ENCODE assay signal across 3 cellular contexts in the genomic region with DNA sequence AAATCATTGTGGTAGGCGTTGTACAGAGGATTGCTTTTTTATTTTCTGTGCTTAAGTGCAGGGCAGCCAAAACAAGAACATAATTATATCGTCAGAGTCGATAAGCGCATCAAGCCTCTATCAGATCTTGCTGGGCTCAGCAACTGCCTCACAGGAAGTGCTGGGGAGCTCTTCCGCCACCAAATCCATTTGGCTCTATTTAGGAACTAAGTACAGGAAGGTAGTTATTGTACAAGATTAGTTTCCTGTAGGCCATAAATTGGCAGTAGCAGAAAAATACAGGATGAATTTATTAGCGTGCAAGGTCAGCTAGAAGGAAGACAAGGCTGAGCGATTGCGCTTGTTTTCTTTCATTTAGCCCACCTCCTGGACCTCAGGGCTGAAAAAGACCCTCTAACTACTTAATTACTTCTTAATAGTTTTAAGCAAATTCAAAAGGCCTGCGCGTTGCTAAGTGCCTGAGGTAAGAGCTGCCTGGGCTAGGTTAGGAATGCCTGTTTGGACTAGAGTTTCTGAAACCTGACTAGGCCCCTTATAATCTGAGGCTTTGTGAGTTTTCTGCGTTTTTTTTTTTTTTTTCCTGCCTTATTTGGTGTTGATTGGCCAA.
TF ChIP-seq lines count a peak whose summit lies in the region.

No MANE protein-coding gene starts in this region.

TF ChIP-seq in liver, 16 proteins besides CTCF, POLR2A, EP300 and RAD21:
- TF ChIP-seq HNF4G (IDR thresholded peaks at IDR 0.05) (no peak), JUND (IDR thresholded peaks at IDR 0.05) (no peak), GABPA (IDR thresholded peaks at IDR 0.05 in 1 of 2, conservative IDR thresholded peaks at IDR 0.05 in 1 of 2) (peak in 1 of 2 donors; percentile 12), NR2F2 (IDR thresholded peaks at IDR 0.05) (peak; percentile 12)
- TF ChIP-seq, protein P1, sequence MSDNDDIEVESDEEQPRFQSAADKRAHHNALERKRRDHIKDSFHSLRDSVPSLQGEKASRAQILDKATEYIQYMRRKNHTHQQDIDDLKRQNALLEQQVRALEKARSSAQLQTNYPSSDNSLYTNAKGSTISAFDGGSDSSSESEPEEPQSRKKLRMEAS (IDR thresholded peaks at IDR 0.05), result peak; percentile 4
- TF ChIP-seq, protein P2, sequence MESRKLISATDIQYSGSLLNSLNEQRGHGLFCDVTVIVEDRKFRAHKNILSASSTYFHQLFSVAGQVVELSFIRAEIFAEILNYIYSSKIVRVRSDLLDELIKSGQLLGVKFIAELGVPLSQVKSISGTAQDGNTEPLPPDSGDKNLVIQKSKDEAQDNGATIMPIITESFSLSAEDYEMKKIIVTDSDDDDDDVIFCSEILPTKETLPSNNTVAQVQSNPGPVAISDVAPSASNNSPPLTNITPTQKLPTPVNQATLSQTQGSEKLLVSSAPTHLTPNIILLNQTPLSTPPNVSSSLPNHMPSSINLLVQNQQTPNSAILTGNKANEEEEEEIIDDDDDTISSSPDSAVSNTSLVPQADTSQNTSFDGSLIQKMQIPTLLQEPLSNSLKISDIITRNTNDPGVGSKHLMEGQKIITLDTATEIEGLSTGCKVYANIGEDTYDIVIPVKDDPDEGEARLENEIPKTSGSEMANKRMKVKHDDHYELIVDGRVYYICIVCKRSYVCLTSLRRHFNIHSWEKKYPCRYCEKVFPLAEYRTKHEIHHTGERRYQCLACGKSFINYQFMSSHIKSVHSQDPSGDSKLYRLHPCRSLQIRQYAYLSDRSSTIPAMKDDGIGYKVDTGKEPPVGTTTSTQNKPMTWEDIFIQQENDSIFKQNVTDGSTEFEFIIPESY (IDR thresholded peaks at IDR 0.05), result no peak

TF ChIP-seq in HepG2, 621 proteins besides CTCF, POLR2A, EP300 and RAD21:
- TF ChIP-seq MTA3 (CRISPR knock-in tag; IDR thresholded peaks at IDR 0.05) (no peak), ZNF530 (CRISPR knock-in tag; IDR thresholded peaks at IDR 0.05; ENCODE audit: low read depth) (no peak), KAT2B (IDR thresholded peaks at IDR 0.05; ENCODE audit: borderline replicate concordance, low read depth, low read length) (no peak), NFE2L1 (CRISPR knock-in tag; IDR thresholded peaks at IDR 0.05; ENCODE audit: borderline replicate concordance) (no peak), ZNF496 (CRISPR knock-in tag; IDR thresholded peaks at IDR 0.05; ENCODE audit: insufficient replicate concordance) (no peak), SP2 (CRISPR knock-in tag; IDR thresholded peaks at IDR 0.05) (no peak), NFIC (IDR thresholded peaks at IDR 0.05; ENCODE audit: low read length) (no peak), ZNF224 (CRISPR knock-in tag; IDR thresholded peaks at IDR 0.05) (no peak)
- TF ChIP-seq, protein P3, sequence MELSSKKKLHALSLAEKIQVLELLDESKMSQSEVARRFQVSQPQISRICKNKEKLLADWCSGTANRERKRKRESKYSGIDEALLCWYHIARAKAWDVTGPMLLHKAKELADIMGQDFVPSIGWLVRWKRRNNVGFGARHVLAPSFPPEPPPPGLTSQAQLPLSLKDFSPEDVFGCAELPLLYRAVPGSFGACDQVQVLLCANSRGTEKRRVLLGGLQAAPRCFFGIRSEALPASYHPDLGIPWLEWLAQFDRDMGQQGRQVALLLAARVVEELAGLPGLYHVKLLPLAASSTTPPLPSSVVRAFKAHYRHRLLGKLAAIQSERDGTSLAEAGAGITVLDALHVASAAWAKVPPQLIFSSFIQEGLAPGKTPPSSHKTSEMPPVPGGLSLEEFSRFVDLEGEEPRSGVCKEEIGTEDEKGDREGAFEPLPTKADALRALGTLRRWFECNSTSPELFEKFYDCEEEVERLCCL (CRISPR knock-in tag; IDR thresholded peaks at IDR 0.05; ENCODE audit: borderline replicate concordance), result no peak

TF ChIP-seq in SK-N-SH, 30 proteins besides CTCF, POLR2A, EP300 and RAD21:
- peak; percentile 70; the same call in 1 of the 2 replicates for TF ChIP-seq RCOR1 (IDR thresholded peaks at IDR 0.05; ENCODE audit: low read length)
- 0 out of 2 replicates have a peak, but pooled peaks have one; percentile 9 for TF ChIP-seq SMC3 (IDR thresholded peaks at IDR 0.05; ENCODE audit: low read depth, low read length)
- TF ChIP-seq, protein P4, sequence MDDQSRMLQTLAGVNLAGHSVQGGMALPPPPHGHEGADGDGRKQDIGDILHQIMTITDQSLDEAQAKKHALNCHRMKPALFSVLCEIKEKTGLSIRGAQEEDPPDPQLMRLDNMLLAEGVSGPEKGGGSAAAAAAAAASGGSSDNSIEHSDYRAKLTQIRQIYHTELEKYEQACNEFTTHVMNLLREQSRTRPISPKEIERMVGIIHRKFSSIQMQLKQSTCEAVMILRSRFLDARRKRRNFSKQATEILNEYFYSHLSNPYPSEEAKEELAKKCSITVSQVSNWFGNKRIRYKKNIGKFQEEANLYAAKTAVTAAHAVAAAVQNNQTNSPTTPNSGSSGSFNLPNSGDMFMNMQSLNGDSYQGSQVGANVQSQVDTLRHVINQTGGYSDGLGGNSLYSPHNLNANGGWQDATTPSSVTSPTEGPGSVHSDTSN (IDR thresholded peaks at IDR 0.05), result no peak
- TF ChIP-seq NRF1 (IDR thresholded peaks at IDR 0.05; ENCODE audit: low read depth, low read length), result no peak
- TF ChIP-seq TAF1 (IDR thresholded peaks at IDR 0.05; ENCODE audit: borderline replicate concordance, low read depth, low read length), result no peak
- no peak for TF ChIP-seq NFIC (IDR thresholded peaks at IDR 0.05; ENCODE audit: borderline replicate concordance)
- TF ChIP-seq GATA2 (CRISPR knock-in tag; IDR thresholded peaks at IDR 0.05), result peak; percentile 94
- TF ChIP-seq MEF2A (IDR thresholded peaks at IDR 0.05; ENCODE audit: borderline replicate concordance, low read depth), result no peak
- no peak for TF ChIP-seq JUND (IDR thresholded peaks at IDR 0.05)
- TF ChIP-seq, protein P1 (IDR thresholded peaks at IDR 0.05; ENCODE audit: low read depth), result no peak
- TF ChIP-seq, protein P5, sequence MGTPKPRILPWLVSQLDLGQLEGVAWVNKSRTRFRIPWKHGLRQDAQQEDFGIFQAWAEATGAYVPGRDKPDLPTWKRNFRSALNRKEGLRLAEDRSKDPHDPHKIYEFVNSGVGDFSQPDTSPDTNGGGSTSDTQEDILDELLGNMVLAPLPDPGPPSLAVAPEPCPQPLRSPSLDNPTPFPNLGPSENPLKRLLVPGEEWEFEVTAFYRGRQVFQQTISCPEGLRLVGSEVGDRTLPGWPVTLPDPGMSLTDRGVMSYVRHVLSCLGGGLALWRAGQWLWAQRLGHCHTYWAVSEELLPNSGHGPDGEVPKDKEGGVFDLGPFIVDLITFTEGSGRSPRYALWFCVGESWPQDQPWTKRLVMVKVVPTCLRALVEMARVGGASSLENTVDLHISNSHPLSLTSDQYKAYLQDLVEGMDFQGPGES (IDR thresholded peaks at IDR 0.05; ENCODE audit: low read depth, low read length), result no peak
- TF ChIP-seq CHD2 (IDR thresholded peaks at IDR 0.05; ENCODE audit: low read length, partially characterized antibody), result peak; percentile 24
- TF ChIP-seq TCF12 (IDR thresholded peaks at IDR 0.05), result no peak; the same call in 1 of the 2 replicates
- TF ChIP-seq FOSL2 (IDR thresholded peaks at IDR 0.05; ENCODE audit: borderline replicate concordance, low read depth), result no peak
- no peak for TF ChIP-seq SIN3A (IDR thresholded peaks at IDR 0.05; ENCODE audit: borderline replicate concordance, low read depth, low read length)
- TF ChIP-seq TEAD4 (IDR thresholded peaks at IDR 0.05; ENCODE audit: borderline replicate concordance, insufficient read depth), result peak; percentile 31; the same call in 1 of the 2 replicates
- no peak for TF ChIP-seq RXRA (IDR thresholded peaks at IDR 0.05; ENCODE audit: borderline replicate concordance, low read depth)
- no peak for TF ChIP-seq ELF1 (IDR thresholded peaks at IDR 0.05)
- peak; percentile 62 for TF ChIP-seq GABPA (IDR thresholded peaks at IDR 0.05; ENCODE audit: low read depth)
- TF ChIP-seq, protein P6, sequence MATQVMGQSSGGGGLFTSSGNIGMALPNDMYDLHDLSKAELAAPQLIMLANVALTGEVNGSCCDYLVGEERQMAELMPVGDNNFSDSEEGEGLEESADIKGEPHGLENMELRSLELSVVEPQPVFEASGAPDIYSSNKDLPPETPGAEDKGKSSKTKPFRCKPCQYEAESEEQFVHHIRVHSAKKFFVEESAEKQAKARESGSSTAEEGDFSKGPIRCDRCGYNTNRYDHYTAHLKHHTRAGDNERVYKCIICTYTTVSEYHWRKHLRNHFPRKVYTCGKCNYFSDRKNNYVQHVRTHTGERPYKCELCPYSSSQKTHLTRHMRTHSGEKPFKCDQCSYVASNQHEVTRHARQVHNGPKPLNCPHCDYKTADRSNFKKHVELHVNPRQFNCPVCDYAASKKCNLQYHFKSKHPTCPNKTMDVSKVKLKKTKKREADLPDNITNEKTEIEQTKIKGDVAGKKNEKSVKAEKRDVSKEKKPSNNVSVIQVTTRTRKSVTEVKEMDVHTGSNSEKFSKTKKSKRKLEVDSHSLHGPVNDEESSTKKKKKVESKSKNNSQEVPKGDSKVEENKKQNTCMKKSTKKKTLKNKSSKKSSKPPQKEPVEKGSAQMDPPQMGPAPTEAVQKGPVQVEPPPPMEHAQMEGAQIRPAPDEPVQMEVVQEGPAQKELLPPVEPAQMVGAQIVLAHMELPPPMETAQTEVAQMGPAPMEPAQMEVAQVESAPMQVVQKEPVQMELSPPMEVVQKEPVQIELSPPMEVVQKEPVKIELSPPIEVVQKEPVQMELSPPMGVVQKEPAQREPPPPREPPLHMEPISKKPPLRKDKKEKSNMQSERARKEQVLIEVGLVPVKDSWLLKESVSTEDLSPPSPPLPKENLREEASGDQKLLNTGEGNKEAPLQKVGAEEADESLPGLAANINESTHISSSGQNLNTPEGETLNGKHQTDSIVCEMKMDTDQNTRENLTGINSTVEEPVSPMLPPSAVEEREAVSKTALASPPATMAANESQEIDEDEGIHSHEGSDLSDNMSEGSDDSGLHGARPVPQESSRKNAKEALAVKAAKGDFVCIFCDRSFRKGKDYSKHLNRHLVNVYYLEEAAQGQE (IDR thresholded peaks at IDR 0.05; ENCODE audit: low read depth, low read length), result no peak
- TF ChIP-seq YY1 (IDR thresholded peaks at IDR 0.05; ENCODE audit: low read depth), result no peak
- peak; percentile 17; the same call in 1 of the 2 replicates for TF ChIP-seq POLR2AphosphoS5 (IDR thresholded peaks at IDR 0.05; ENCODE audit: low read depth, low read length)
- TF ChIP-seq FOXM1 (IDR thresholded peaks at IDR 0.05; ENCODE audit: low read depth), result no peak
- TF ChIP-seq, protein P7, sequence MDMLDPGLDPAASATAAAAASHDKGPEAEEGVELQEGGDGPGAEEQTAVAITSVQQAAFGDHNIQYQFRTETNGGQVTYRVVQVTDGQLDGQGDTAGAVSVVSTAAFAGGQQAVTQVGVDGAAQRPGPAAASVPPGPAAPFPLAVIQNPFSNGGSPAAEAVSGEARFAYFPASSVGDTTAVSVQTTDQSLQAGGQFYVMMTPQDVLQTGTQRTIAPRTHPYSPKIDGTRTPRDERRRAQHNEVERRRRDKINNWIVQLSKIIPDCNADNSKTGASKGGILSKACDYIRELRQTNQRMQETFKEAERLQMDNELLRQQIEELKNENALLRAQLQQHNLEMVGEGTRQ (IDR thresholded peaks at IDR 0.05; ENCODE audit: borderline replicate concordance, low read depth, low read length), result no peak
- TF ChIP-seq, protein P8, sequence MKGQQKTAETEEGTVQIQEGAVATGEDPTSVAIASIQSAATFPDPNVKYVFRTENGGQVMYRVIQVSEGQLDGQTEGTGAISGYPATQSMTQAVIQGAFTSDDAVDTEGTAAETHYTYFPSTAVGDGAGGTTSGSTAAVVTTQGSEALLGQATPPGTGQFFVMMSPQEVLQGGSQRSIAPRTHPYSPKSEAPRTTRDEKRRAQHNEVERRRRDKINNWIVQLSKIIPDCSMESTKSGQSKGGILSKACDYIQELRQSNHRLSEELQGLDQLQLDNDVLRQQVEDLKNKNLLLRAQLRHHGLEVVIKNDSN (IDR thresholded peaks at IDR 0.05; ENCODE audit: borderline replicate concordance, low read depth), result no peak
- no peak for TF ChIP-seq RFX5 (IDR thresholded peaks at IDR 0.05; ENCODE audit: low read length)
- no peak; the same call in 1 of the 2 replicates for TF ChIP-seq MXI1 (IDR thresholded peaks at IDR 0.05; ENCODE audit: low read depth, low read length)
- TF ChIP-seq, protein P2 (IDR thresholded peaks at IDR 0.05; ENCODE audit: borderline replicate concordance, low read depth), result no peak
- TF ChIP-seq EZH2phosphoT487 (IDR thresholded peaks at IDR 0.05; ENCODE audit: borderline replicate concordance, low read depth), result no peak
- peak; percentile 88; the same call in 1 of the 2 replicates for TF ChIP-seq FOXJ3 (CRISPR knock-in tag; IDR thresholded peaks at IDR 0.05)
